Comparison of ENCODE assay signal across 22 cellular contexts in the genomic region with DNA sequence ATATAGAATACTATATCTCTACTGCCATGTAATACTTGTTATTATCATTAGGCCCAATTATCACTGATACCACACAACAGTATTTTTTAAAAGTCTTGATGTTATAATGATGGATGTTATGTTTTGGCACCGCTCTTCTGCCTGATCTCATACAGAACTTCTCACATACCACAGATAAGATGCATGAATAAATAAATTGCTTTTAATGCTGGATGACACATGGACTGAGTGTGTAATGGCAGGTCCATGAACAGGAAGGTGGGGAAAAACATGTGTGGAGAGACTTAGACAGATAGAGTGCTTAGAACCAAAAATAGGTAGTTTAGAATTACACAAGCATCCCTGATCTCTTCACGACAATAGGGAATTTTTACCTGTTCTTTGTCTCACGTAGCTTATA.
"Had no signal": no experiment of that assay in that cellular context is flagged by ENCODE, and none has a peak within 500 bp of the region (broad histone marks: within the 10 kb centered on the region; RNA-seq: fewer than 3 reads in every experiment).

No MANE protein-coding gene starts in this region.

- H3K4me3 Mint-ChIP-seq: dendritic cell treated with granulocyte-macrophage colony-stimulating factor and Interleukin-4, amounts not matched to agents 40 ng/mL and 50 ng/mL, for 4 days; effector memory CD8-positive, alpha-beta T cell; immature natural killer cell; naive thymus-derived CD4-positive, alpha-beta T cell; neural crest cell; stimulated activated naive B cell treated with anti-CD40 and anti-IgM and Interleukin-4, amounts not matched to agents 10 μg/mL and 1 μg/mL and 100 μg/mL, for 72 hours; stimulated activated naive CD8-positive, alpha-beta T cell treated with anti-CD3 and anti-CD28 coated beads, Interleukin-15, amount 100 ng/mL, for 72 hours had no signal

- H3K27me3 Mint-ChIP-seq: dendritic cell treated with granulocyte-macrophage colony-stimulating factor and Interleukin-4, amounts not matched to agents 40 ng/mL and 50 ng/mL, for 4 days; effector memory CD8-positive, alpha-beta T cell; naive thymus-derived CD4-positive, alpha-beta T cell; stimulated activated naive B cell treated with anti-CD40 and anti-IgM and Interleukin-4, amounts not matched to agents 10 μg/mL and 1 μg/mL and 100 μg/mL, for 72 hours had no signal

- H3K4me3 ChIP-seq: esophagus squamous epithelium, lung, pancreas, psoas muscle, testis, transverse colon had no signal

- H3K36me3 Mint-ChIP-seq: immature natural killer cell; naive thymus-derived CD4-positive, alpha-beta T cell had no signal

- H3K27ac ChIP-seq: esophagus squamous epithelium, foreskin keratinocyte, pancreas, psoas muscle, testis, transverse colon had no signal

- ATAC-seq: effector memory CD8-positive, alpha-beta T cell; foreskin keratinocyte; left ventricle myocardium superior; naive thymus-derived CD4-positive, alpha-beta T cell; pancreas; psoas muscle; sciatic nerve; stimulated activated naive B cell treated with anti-CD40 and anti-IgM and Interleukin-4, amounts not matched to agents 10 μg/mL and 1 μg/mL and 100 μg/mL, for 72 hours; stimulated activated naive CD8-positive, alpha-beta T cell treated with anti-CD3 and anti-CD28 coated beads, Interleukin-15, amount 100 ng/mL, for 72 hours had no signal

- H3K9me3 ChIP-seq: esophagus squamous epithelium, pancreas, psoas muscle, testis, transverse colon had no signal

- H3K9me3 Mint-ChIP-seq: stimulated activated naive CD8-positive, alpha-beta T cell treated with anti-CD3 and anti-CD28 coated beads, Interleukin-15, amount 100 ng/mL, for 72 hours had no signal

- H3K36me3 ChIP-seq: esophagus squamous epithelium, pancreas, transverse colon had no signal

- DNase-seq: cerebellar nuclear complex; effector memory CD8-positive, alpha-beta T cell; esophagus squamous epithelium; foreskin keratinocyte; immature natural killer cell; left ventricle myocardium superior; mesendoderm; naive thymus-derived CD4-positive, alpha-beta T cell; nucleus accumbens; pancreas; psoas muscle; retina; stimulated activated CD4-positive, alpha-beta T cell treated with anti-CD3 and anti-CD28 coated beads, Interleukin-2, amount 100 ng/mL, for 24 hours; stimulated activated CD4-positive, alpha-beta T cell treated with anti-CD3 and anti-CD28 coated beads, Interleukin-4, amount 100 ng/mL, for 4 hours; stimulated activated naive B cell treated with anti-CD40 and anti-IgM and Interleukin-4, amounts not matched to agents 10 μg/mL and 1 μg/mL and 100 μg/mL, for 72 hours; stimulated activated naive CD8-positive, alpha-beta T cell treated with anti-CD3 and anti-CD28 coated beads, Interleukin-15, amount 100 ng/mL, for 72 hours; testis; transverse colon had no signal

- H3K4me1 ChIP-seq: foreskin keratinocyte, psoas muscle had no signal

- H3K27ac Mint-ChIP-seq: dendritic cell treated with granulocyte-macrophage colony-stimulating factor and Interleukin-4, amounts not matched to agents 40 ng/mL and 50 ng/mL, for 4 days; effector memory CD8-positive, alpha-beta T cell; immature natural killer cell; naive thymus-derived CD4-positive, alpha-beta T cell; stimulated activated naive B cell treated with anti-CD40 and anti-IgM and Interleukin-4, amounts not matched to agents 10 μg/mL and 1 μg/mL and 100 μg/mL, for 72 hours; stimulated activated naive CD8-positive, alpha-beta T cell treated with anti-CD3 and anti-CD28 coated beads, Interleukin-15, amount 100 ng/mL, for 72 hours had no signal

- H3K27me3 ChIP-seq: esophagus squamous epithelium, foreskin keratinocyte, pancreas, testis, transverse colon had no signal

- H3K4me1 Mint-ChIP-seq: immature natural killer cell; naive thymus-derived CD4-positive, alpha-beta T cell; stimulated activated naive CD8-positive, alpha-beta T cell treated with anti-CD3 and anti-CD28 coated beads, Interleukin-15, amount 100 ng/mL, for 72 hours had no signal
